Comparison of ENCODE assay signal across 9 cellular contexts in genomic region chr19:49679832-49680472, GRCh38. TPM values are rescaled to one million over a fixed set of nuclear protein-coding genes. Genes with fewer than 3 reads are reported as not detected.
A peak's percentile ranks its signal among the peaks of the same experiment; 100 is the strongest.
DNase-seq lines count a peak whose midpoint lies in the region; ATAC-seq and TF ChIP-seq lines count a peak whose summit lies in the region.
"Had no signal": no experiment of that assay in that cellular context is flagged by ENCODE, and none has a peak within 500 bp of the region (broad histone marks: within the 10 kb centered on the region; RNA-seq: fewer than 3 reads in every experiment).

No MANE protein-coding gene starts in this region.

- no peaks in the 10 kb centered on the region for H3K27me3 Mint-ChIP-seq in activated naive CD4-positive, alpha-beta T cell treated with anti-CD3 and anti-CD28 coated beads, Interleukin-2, amount 10 ng/mL, durations not matched to agents 7 days and 5 days
- peaks cover 4% of the 10 kb centered on the region for H3K27me3 Mint-ChIP-seq in activated naive CD8-positive, alpha-beta T cell treated with anti-CD3 and anti-CD28 coated beads for 36 hours

- H3K36me3 ChIP-seq in lower lobe of right lung (peaks cover 46% of the 10 kb centered on the region), tibial nerve (peaks cover 0 to 42% (median 18%) of the 10 kb centered on the region in 3 donors)

- peak overlapping the region; percentile 35 for H3K4me3 ChIP-seq in lower lobe of right lung
- H3K4me3 ChIP-seq in tibial nerve, result peak overlapping the region in 1 of 4 donors; percentile 30
- H3K4me3 ChIP-seq: SJSA1 had no signal

- no peaks in the 10 kb centered on the region for H3K9me3 ChIP-seq in lower lobe of right lung
- no peaks in the 10 kb centered on the region for H3K9me3 ChIP-seq in tibial nerve
- H3K9me3 ChIP-seq: SJSA1 had no signal

- TF ChIP-seq CTCF in lower lobe of right lung (IDR thresholded peaks at IDR 0.05) (no peak), tibial nerve (IDR thresholded peaks at IDR 0.05) (no peak)

- TF ChIP-seq EP300 in tibial nerve (IDR thresholded peaks at IDR 0.05), result no peak

- peaks cover 36% of the 10 kb centered on the region for H3K4me1 Mint-ChIP-seq in activated naive CD4-positive, alpha-beta T cell treated with anti-CD3 and anti-CD28 coated beads, Interleukin-2, amount 10 ng/mL, durations not matched to agents 7 days and 5 days
- peaks cover 20% of the 10 kb centered on the region for H3K4me1 Mint-ChIP-seq in activated naive CD8-positive, alpha-beta T cell treated with anti-CD3 and anti-CD28 coated beads for 36 hours

- H3K4me1 ChIP-seq in lower lobe of right lung (peaks cover 37% of the 10 kb centered on the region), tibial nerve (peaks cover 0 to 52% (median 28%) of the 10 kb centered on the region in 4 donors)

- ATAC-seq in lower lobe of right lung, result no peak
- no peak for ATAC-seq in GM19351 (IDR thresholded peaks at IDR 0.05; ENCODE audit: unreplicated experiment)
- ATAC-seq in HG03469 (IDR thresholded peaks at IDR 0.05; ENCODE audit: unreplicated experiment), result no peak

- no peaks in the 10 kb centered on the region for H3K9me3 Mint-ChIP-seq in activated naive CD4-positive, alpha-beta T cell treated with anti-CD3 and anti-CD28 coated beads, Interleukin-2, amount 10 ng/mL, durations not matched to agents 7 days and 5 days
- no peaks in the 10 kb centered on the region for H3K9me3 Mint-ChIP-seq in activated naive CD8-positive, alpha-beta T cell treated with anti-CD3 and anti-CD28 coated beads for 36 hours

- WGBS in tibial nerve, 2 donors, result 35 to 40% methylated on average over 9 of the region's 9 CpGs

- TF ChIP-seq POLR2A in tibial nerve (IDR thresholded peaks at IDR 0.05), result no peak

- no peak overlapping the region for H3K27ac Mint-ChIP-seq in activated naive CD4-positive, alpha-beta T cell treated with anti-CD3 and anti-CD28 coated beads, Interleukin-2, amount 10 ng/mL, durations not matched to agents 7 days and 5 days
- peak overlapping the region; percentile 83 for H3K27ac Mint-ChIP-seq in activated naive CD8-positive, alpha-beta T cell treated with anti-CD3 and anti-CD28 coated beads for 36 hours

- intact Hi-C loops in lower lobe of right lung (cut with DNase I), result no loop called here

- no peak for DNase-seq in activated naive CD4-positive, alpha-beta T cell treated with anti-CD3 and anti-CD28 coated beads, Interleukin-2, amount 10 ng/mL, durations not matched to agents 7 days and 5 days
- no peak for DNase-seq in activated naive CD4-positive, alpha-beta T cell treated with Interleukin-2 at 50 U/mL for 16 hours
- DNase-seq in activated naive CD8-positive, alpha-beta T cell treated with anti-CD3 and anti-CD28 coated beads for 36 hours, result no peak
- DNase-seq in lower lobe of right lung (no peak), tibial nerve (ENCODE audit: low spot score in 2 of 2) (no peak), SHP77 (lab: John Stamatoyannopoulos, UW) (no peak)

- H3K4me3 Mint-ChIP-seq in activated naive CD4-positive, alpha-beta T cell treated with anti-CD3 and anti-CD28 coated beads, Interleukin-2, amount 10 ng/mL, durations not matched to agents 7 days and 5 days, result peak overlapping the region; percentile 21
- H3K4me3 Mint-ChIP-seq in activated naive CD8-positive, alpha-beta T cell treated with anti-CD3 and anti-CD28 coated beads for 36 hours, result peak overlapping the region; percentile 68

- peaks cover 22% of the 10 kb centered on the region for H3K36me3 Mint-ChIP-seq in activated naive CD4-positive, alpha-beta T cell treated with anti-CD3 and anti-CD28 coated beads, Interleukin-2, amount 10 ng/mL, durations not matched to agents 7 days and 5 days
- peaks cover 38% of the 10 kb centered on the region for H3K36me3 Mint-ChIP-seq in activated naive CD8-positive, alpha-beta T cell treated with anti-CD3 and anti-CD28 coated beads for 36 hours

- CTCF ChIA-PET in activated naive CD4-positive, alpha-beta T cell treated with anti-CD3 and anti-CD28 coated beads, Interleukin-2, amount 10 ng/mL, durations not matched to agents 7 days and 5 days (lab: Charles Lee), result interaction anchor here (1.0 to 7.4 kb wide), 5 partner anchors 24 to 211 kb away, joined by 3 to 78 read pairs (median 4); no protein-coding TSS in a partner anchor

- H3K27me3 ChIP-seq in lower lobe of right lung (ENCODE audit: low read depth), result no peaks in the 10 kb centered on the region
- H3K27me3 ChIP-seq in tibial nerve, result no peaks in the 10 kb centered on the region
- H3K27me3 ChIP-seq: SJSA1 had no signal

- peak overlapping the region; percentile 67 for H3K27ac ChIP-seq in lower lobe of right lung
- peak overlapping the region; percentile 50 to 97 (median 78) for H3K27ac ChIP-seq in tibial nerve
- H3K27ac ChIP-seq: SJSA1 had no signal

RNA-seq across cellular contexts. Expression of gene PRMT1, which starts 2.9 kb away (rescaled TPM):
- 100 to 1,000 TPM; 538 to 547 TPM for total RNA-seq in activated naive CD8-positive, alpha-beta T cell treated with anti-CD3 and anti-CD28 coated beads for 36 hours
- 88.3 TPM for total RNA-seq in lower lobe of right lung
- 100 to 1,000 TPM; 106 to 147 (median 132) TPM for total RNA-seq in tibial nerve

RNA-seq across cellular contexts. Expression of gene ADM5, which starts 9.4 kb away (rescaled TPM):
- total RNA-seq in activated naive CD8-positive, alpha-beta T cell treated with anti-CD3 and anti-CD28 coated beads for 36 hours, result 10 to 100 TPM in 1 of 2 experiments, 1 to 10 TPM in 1; 9.5 to 12.0 TPM
- total RNA-seq in lower lobe of right lung (2.1 TPM), tibial nerve (1 to 10 TPM in 2 of 4 donors, not detected in 2; 1.5 to 4.3 TPM)

RNA-seq across cellular contexts. Expression of gene CPT1C, which starts 11.0 kb away (rescaled TPM):
- 1 to 10 TPM in 1 of 2 experiments, under 1 TPM in 1; 0.89 to 1.1 TPM for total RNA-seq in activated naive CD8-positive, alpha-beta T cell treated with anti-CD3 and anti-CD28 coated beads for 36 hours
- total RNA-seq in lower lobe of right lung (3.8 TPM), tibial nerve (1 to 10 TPM in 3 of 4 donors, under 1 TPM in 1; 0.44 to 4.1 (median 2.2) TPM)

RNA-seq across cellular contexts. Expression of gene BCL2L12, which starts 14.2 kb away (rescaled TPM):
- total RNA-seq in activated naive CD8-positive, alpha-beta T cell treated with anti-CD3 and anti-CD28 coated beads for 36 hours, result 10 to 100 TPM; 74.1 to 81.9 TPM
- total RNA-seq in lower lobe of right lung (17.0 TPM), tibial nerve (1 to 10 TPM; 4.7 to 6.8 (median 5.8) TPM)

RNA-seq across cellular contexts. Expression of gene IRF3, which starts 14.3 kb away (rescaled TPM):
- total RNA-seq in activated naive CD8-positive, alpha-beta T cell treated with anti-CD3 and anti-CD28 coated beads for 36 hours, result 100 to 1,000 TPM in 1 of 2 experiments, 10 to 100 TPM in 1; 94.5 to 105 TPM
- 99.8 TPM for total RNA-seq in lower lobe of right lung
- total RNA-seq in tibial nerve, result 10 to 100 TPM; 41.4 to 85.2 (median 72.4) TPM
